Comparison of ENCODE assay signal across 1 cellular context in the genomic region with DNA sequence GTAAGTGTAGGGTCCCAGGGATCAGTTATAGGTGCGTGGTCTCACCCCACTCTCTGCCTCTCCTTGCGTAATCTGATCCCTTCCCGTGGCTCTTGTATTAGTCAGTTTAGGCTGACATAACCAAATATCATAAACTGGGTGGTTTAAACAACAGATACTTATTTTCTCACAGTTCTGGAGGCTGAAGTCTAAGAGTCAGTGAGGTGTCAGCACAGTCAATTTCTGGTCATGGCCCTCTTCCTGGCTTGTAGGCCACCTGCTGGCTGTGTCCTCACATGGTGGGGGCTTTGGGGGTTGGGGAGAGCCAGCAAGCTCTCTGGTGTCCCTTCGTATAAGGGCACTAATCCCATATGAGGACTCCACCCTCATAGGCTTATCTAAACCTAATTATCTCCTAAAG.
TF ChIP-seq lines count a peak whose summit lies in the region.

No MANE protein-coding gene starts in this region.

TF ChIP-seq in HepG2, 621 proteins besides CTCF, POLR2A, EP300 and RAD21:
- TF ChIP-seq STAG1 (CRISPR knock-in tag; IDR thresholded peaks at IDR 0.05) (peak; percentile 32), BCL6 (CRISPR knock-in tag; IDR thresholded peaks at IDR 0.05) (no peak)
